13 cellular contexts compared by ENCODE assay signal in genomic region chr17:20989481-20989880, GRCh38.
"Had no signal": no experiment of that assay in that cellular context is flagged by ENCODE, and none has a peak within 500 bp of the region (broad histone marks: within the 10 kb centered on the region; RNA-seq: fewer than 3 reads in every experiment).

No MANE protein-coding gene starts in this region.

- H3K27me3 Mint-ChIP-seq: activated naive CD8-positive, alpha-beta T cell treated with anti-CD3 and anti-CD28 coated beads, Interleukin-2, amount 50 U/mL, for 24 hours; effector memory CD8-positive, alpha-beta T cell had no signal

- H3K4me1 ChIP-seq: breast epithelium, pancreas had no signal

- FAIRE-seq: pancreas had no signal

- H3K36me3 ChIP-seq: breast epithelium, pancreas, stomach, WERI-Rb-1 had no signal

- H3K4me1 Mint-ChIP-seq: activated naive CD8-positive, alpha-beta T cell treated with anti-CD3 and anti-CD28 coated beads, Interleukin-2, amount 50 U/mL, for 24 hours; immature natural killer cell had no signal

- H3K27ac ChIP-seq: breast epithelium, pancreas, SK-N-MC, stomach had no signal

- H3K4me3 Mint-ChIP-seq: activated naive CD4-positive, alpha-beta T cell treated with anti-CD3 and anti-CD28 coated beads, Interleukin-2, amount 10 ng/mL, durations not matched to agents 7 days and 5 days; activated naive CD8-positive, alpha-beta T cell treated with anti-CD3 and anti-CD28 coated beads, Interleukin-2, amount 50 U/mL, for 24 hours; effector memory CD8-positive, alpha-beta T cell; immature natural killer cell had no signal

- H3K9me3 ChIP-seq: breast epithelium, pancreas, stomach had no signal

- H3K9me3 Mint-ChIP-seq: activated naive CD4-positive, alpha-beta T cell treated with anti-CD3 and anti-CD28 coated beads, Interleukin-2, amount 10 ng/mL, durations not matched to agents 7 days and 5 days; activated naive CD8-positive, alpha-beta T cell treated with anti-CD3 and anti-CD28 coated beads, Interleukin-2, amount 50 U/mL, for 24 hours; effector memory CD8-positive, alpha-beta T cell; immature natural killer cell had no signal

- H3K27ac Mint-ChIP-seq: activated naive CD4-positive, alpha-beta T cell treated with anti-CD3 and anti-CD28 coated beads, Interleukin-2, amount 10 ng/mL, durations not matched to agents 7 days and 5 days; activated naive CD8-positive, alpha-beta T cell treated with anti-CD3 and anti-CD28 coated beads, Interleukin-2, amount 50 U/mL, for 24 hours; immature natural killer cell had no signal

- H3K27me3 ChIP-seq: breast epithelium, pancreas, stomach had no signal

- H3K4me3 ChIP-seq: breast epithelium, pancreas, SK-N-MC, stomach had no signal

- ATAC-seq: activated naive CD8-positive, alpha-beta T cell treated with anti-CD3 and anti-CD28 coated beads, Interleukin-2, amount 50 U/mL, for 24 hours; effector memory CD8-positive, alpha-beta T cell; pancreas had no signal

- DNase-seq: activated CD4-positive, alpha-beta T cell treated with anti-CD3 and anti-CD28 coated beads for 1 hour; activated naive CD4-positive, alpha-beta T cell treated with anti-CD3 and anti-CD28 coated beads, Interleukin-2, amount 10 ng/mL, durations not matched to agents 7 days and 5 days; activated naive CD8-positive, alpha-beta T cell treated with anti-CD3 and anti-CD28 coated beads, Interleukin-2, amount 50 U/mL, for 24 hours; effector memory CD8-positive, alpha-beta T cell; immature natural killer cell; stimulated activated CD4-positive, alpha-beta T cell treated with anti-CD3 and anti-CD28 coated beads, Interleukin-12 subunit alpha, Interleukin-12 subunit beta, amount 100 ng/mL, for 4 hours; stimulated activated CD4-positive, alpha-beta T cell treated with anti-CD3 and anti-CD28 coated beads, Interleukin-1b, Interleukin-23, amount 100 ng/mL, for 48 hours; stomach; trophoblast cell; WERI-Rb-1 had no signal

- H3K36me3 Mint-ChIP-seq: activated naive CD4-positive, alpha-beta T cell treated with anti-CD3 and anti-CD28 coated beads, Interleukin-2, amount 10 ng/mL, durations not matched to agents 7 days and 5 days; immature natural killer cell had no signal
